Comparison of ENCODE assay signal across 19 cellular contexts in genomic region chr14:101559250-101559623, GRCh38. TPM values are rescaled to one million over a fixed set of nuclear protein-coding genes. Genes with fewer than 3 reads are reported as not detected.
DNase-seq lines count a peak whose midpoint lies in the region; ATAC-seq and TF ChIP-seq lines count a peak whose summit lies in the region.
"Had no signal": no experiment of that assay in that cellular context is flagged by ENCODE, and none has a peak within 500 bp of the region (broad histone marks: within the 10 kb centered on the region; RNA-seq: fewer than 3 reads in every experiment).

No MANE protein-coding gene starts in this region.

- 49 to 63% (median 56%) methylated on average over 3 to 9 of the region's 9 CpGs for WGBS in spleen, 5 donors

- H3K4me2 ChIP-seq in GM23338, result peak overlapping the region; percentile 76

- DNase-seq in GM23338 (ENCODE audit: low spot score), result no peak
- no peak for DNase-seq in dorsolateral prefrontal cortex
- no peak for DNase-seq in mesothelial cell of epicardium (ENCODE audit: low spot score in 2 of 2, unreplicated experiment in 2 of 2)
- DNase-seq in spleen, result peak; percentile 60
- no peak for DNase-seq in DMS53 (lab: John Stamatoyannopoulos, UW)
- no peak for DNase-seq in NCI-H2107 treated with DMSO at 0.1 percent for 48 hours (lab: John Stamatoyannopoulos, UW; ENCODE audit: unreplicated experiment)
- DNase-seq in erythroblast (lab: John Stamatoyannopoulos, UW), result no peak
- no peak for DNase-seq in effector CD4-positive, alpha-beta T cell
- DNase-seq: activated naive CD8-positive, alpha-beta T cell treated with anti-CD3 and anti-CD28 coated beads, Interleukin-2, amount 50 U/mL, for 24 hours; activated T-cell treated with anti-CD3 and anti-CD28 coated beads, Interleukin-2, amount 50 U/mL, for 24 hours; cerebellar nuclear complex; midbrain; NCI-H2029 treated with DMSO at 0.1 percent for 48 hours; NCI-H748 treated with DMSO at 0.1 percent for 48 hours had no signal

- H3K79me2 ChIP-seq in GM23338 (replicated peaks; ENCODE audit: insufficient read depth), result no peaks in the 10 kb centered on the region

- H3K27ac Mint-ChIP-seq in GM23338 (no peak overlapping the region), mesothelial cell of epicardium (no peak overlapping the region)
- H3K27ac Mint-ChIP-seq: activated naive CD8-positive, alpha-beta T cell treated with anti-CD3 and anti-CD28 coated beads, Interleukin-2, amount 50 U/mL, for 24 hours; activated T-cell treated with anti-CD3 and anti-CD28 coated beads, Interleukin-2, amount 50 U/mL, for 24 hours; stimulated activated memory B cell treated with anti-CD40 and anti-IgM and Interleukin-4, amounts not matched to agents 10 μg/mL and 1 μg/mL and 100 μg/mL, for 72 hours; T-helper 2 cell treated with Interferon-gamma antibody and Interleukin-4, amounts not matched to agents 5 μg/mL and 100 μg/mL, for 36 hours had no signal

- H3K27ac ChIP-seq in GM23338 (ENCODE audit: low read depth), result no peak overlapping the region
- H3K27ac ChIP-seq in dorsolateral prefrontal cortex, result peak overlapping the region in 5 of 59 donors; percentile 18 to 57 (median 35)
- no peak overlapping the region for H3K27ac ChIP-seq in spleen
- H3K27ac ChIP-seq: epithelial cell of prostate had no signal

- H4K20me1 ChIP-seq in GM23338 (replicated peaks; ENCODE audit: insufficient read depth), result peaks cover 6% of the 10 kb centered on the region

- no peak for ATAC-seq in GM23338
- ATAC-seq: activated naive CD8-positive, alpha-beta T cell treated with anti-CD3 and anti-CD28 coated beads, Interleukin-2, amount 50 U/mL, for 24 hours; HCT116; stimulated activated memory B cell treated with anti-CD40 and anti-IgM and Interleukin-4, amounts not matched to agents 10 μg/mL and 1 μg/mL and 100 μg/mL, for 72 hours had no signal

- TF ChIP-seq POLR2A in spleen (IDR thresholded peaks at IDR 0.05), result no peak
- TF ChIP-seq POLR2A in erythroblast (IDR thresholded peaks at IDR 0.05; ENCODE audit: low read length), result no peak

- H3F3A ChIP-seq in GM23338 (replicated peaks; ENCODE audit: low read depth), result no peaks in the 10 kb centered on the region

- no peaks in the 10 kb centered on the region for H3K9me2 ChIP-seq in GM23338 (ENCODE audit: insufficient read depth)

- peaks cover 6% of the 10 kb centered on the region for H3K4me1 Mint-ChIP-seq in GM23338
- peaks cover 9% of the 10 kb centered on the region for H3K4me1 Mint-ChIP-seq in mesothelial cell of epicardium
- H3K4me1 Mint-ChIP-seq: stimulated activated memory B cell treated with anti-CD40 and anti-IgM and Interleukin-4, amounts not matched to agents 10 μg/mL and 1 μg/mL and 100 μg/mL, for 72 hours had no signal

- peaks cover 10% of the 10 kb centered on the region for H3K36me3 Mint-ChIP-seq in GM23338 (ENCODE audit: low read depth)
- peaks cover 2% of the 10 kb centered on the region for H3K36me3 Mint-ChIP-seq in mesothelial cell of epicardium

- H3K36me3 ChIP-seq in GM23338 (ENCODE audit: insufficient read depth) (no peaks in the 10 kb centered on the region), spleen (peaks cover 0 to 8% (median 0%) of the 10 kb centered on the region in 6 donors)

- intact Hi-C loops in dorsolateral prefrontal cortex (cut with DNase I), result no loop called here
- intact Hi-C loops in spleen (cut with DNase I; ENCODE audit: low total_unique reads), result no loop called here

- H3K4me3 Mint-ChIP-seq in GM23338 (peak overlapping the region; percentile 9; the same call in 1 of the 3 replicates), mesothelial cell of epicardium (peak overlapping the region; percentile 52)
- H3K4me3 Mint-ChIP-seq: activated naive CD8-positive, alpha-beta T cell treated with anti-CD3 and anti-CD28 coated beads, Interleukin-2, amount 50 U/mL, for 24 hours; activated T-cell treated with anti-CD3 and anti-CD28 coated beads, Interleukin-2, amount 50 U/mL, for 24 hours; stimulated activated memory B cell treated with anti-CD40 and anti-IgM and Interleukin-4, amounts not matched to agents 10 μg/mL and 1 μg/mL and 100 μg/mL, for 72 hours; T-helper 2 cell treated with Interferon-gamma antibody and Interleukin-4, amounts not matched to agents 5 μg/mL and 100 μg/mL, for 36 hours had no signal

- H3K4me3 ChIP-seq in GM23338 (peak overlapping the region; percentile 57), dorsolateral prefrontal cortex (peak overlapping the region in 39 of 59 donors; percentile 9 to 53 (median 37)), spleen (peak overlapping the region in 3 of 8 donors; percentile 19 to 57 (median 36))

- H3K9me3 Mint-ChIP-seq in GM23338, result peaks cover 22% of the 10 kb centered on the region
- no peaks in the 10 kb centered on the region for H3K9me3 Mint-ChIP-seq in mesothelial cell of epicardium
- H3K9me3 Mint-ChIP-seq: activated naive CD8-positive, alpha-beta T cell treated with anti-CD3 and anti-CD28 coated beads, Interleukin-2, amount 50 U/mL, for 24 hours had no signal

- H3K27me3 Mint-ChIP-seq in GM23338 (ENCODE audit: insufficient read depth, low read depth, poor library complexity) (peaks cover 71% of the 10 kb centered on the region), mesothelial cell of epicardium (ENCODE audit: low read depth) (peaks cover 81% of the 10 kb centered on the region)

- H3K27me3 ChIP-seq in GM23338 (ENCODE audit: insufficient read depth), result peaks cover 71% of the 10 kb centered on the region
- H3K27me3 ChIP-seq in dorsolateral prefrontal cortex, result peaks cover 4 to 75% (median 56%) of the 10 kb centered on the region in 45 donors
- H3K27me3 ChIP-seq in spleen (replicated peaks in 1 of 7), result peaks cover 7 to 90% (median 54%) of the 10 kb centered on the region in 7 donors

- no peak overlapping the region for H2AFZ ChIP-seq in GM23338

- H3K9me3 ChIP-seq in spleen, result peaks cover 0 to 31% (median 13%) of the 10 kb centered on the region in 8 donors

- no peak for TF ChIP-seq CTCF in GM23338 (conservative IDR thresholded peaks at IDR 0.05; ENCODE audit: low read depth in 2 of 2)
- TF ChIP-seq CTCF in dorsolateral prefrontal cortex (IDR thresholded peaks at IDR 0.05 in 54 of 56, conservative IDR thresholded peaks at IDR 0.05 in 2 of 56; ENCODE audit: low read depth in 1 of 56, partially characterized antibody in 56 of 56), result no peak
- no peak for TF ChIP-seq CTCF in mesothelial cell of epicardium (IDR thresholded peaks at IDR 0.05; ENCODE audit: unreplicated experiment)
- TF ChIP-seq CTCF in spleen (IDR thresholded peaks at IDR 0.05 in 8 of 11, conservative IDR thresholded peaks at IDR 0.05 in 3 of 11), result no peak

- peaks cover 3% of the 10 kb centered on the region; the same call in 1 of the 2 replicates for H3K4me1 ChIP-seq in GM23338 (ENCODE audit: insufficient read depth)
- peaks cover 0 to 29% (median 11%) of the 10 kb centered on the region in 6 donors for H3K4me1 ChIP-seq in spleen

TF ChIP-seq in GM23338, 12 proteins besides CTCF, POLR2A, EP300 and RAD21:
- TF ChIP-seq EZH2 (IDR thresholded peaks at IDR 0.05; ENCODE audit: low read depth, unreplicated experiment) (peak; percentile 56), EZH2phosphoT487 (IDR thresholded peaks at IDR 0.05; ENCODE audit: unreplicated experiment) (no peak)

RNA-seq across cellular contexts. Expression of gene DIO3, which starts 2.1 kb away (rescaled TPM):
- total RNA-seq in GM23338 (2014; rRNA removed; shearing (Covaris generic)), result 0.28 TPM in 1 of 2 replicates, not detected in the other
- polyA plus RNA-seq in GM23338 (2016; fragmentation: Nextera tagmentation; extraction: Ambion mirVana) (0.10 TPM in 2 replicates), spleen (under 1 TPM; 0.04 to 0.46 (median 0.42) TPM)
- total RNA-seq in dorsolateral prefrontal cortex (1 to 10 TPM in 43 of 120 experiments, under 1 TPM in 72, not detected in 5; 0.20 to 3.3 (median 0.79) TPM), mesothelial cell of epicardium (31.0 to 35.8 TPM (median 35.6 TPM) in 3 replicates), spleen (1 to 10 TPM in 1 of 7 donors, under 1 TPM in 4, not detected in 2; 0.20 to 1.3 (median 0.36) TPM)
- total RNA-seq: renal cortical epithelial cell had no signal
